8 cellular contexts compared by ENCODE assay signal in genomic region chr14:92513966-92514843, GRCh38. TPM values are rescaled to one million over a fixed set of nuclear protein-coding genes. Genes with fewer than 3 reads are reported as not detected.
DNase-seq lines count a peak whose midpoint lies in the region; ATAC-seq and TF ChIP-seq lines count a peak whose summit lies in the region.

No MANE protein-coding gene starts in this region.

- no peak for ATAC-seq in GM21576 (IDR thresholded peaks at IDR 0.05; ENCODE audit: unreplicated experiment)
- no peak for ATAC-seq in HG03469 (IDR thresholded peaks at IDR 0.05; ENCODE audit: unreplicated experiment)

- no peaks in the 10 kb centered on the region for H3K36me3 ChIP-seq in BLaER1 treated with 17β-estradiol and CSF1 and Interleukin-3, amounts not matched to agents 10 nM and 100 nM
- H3K36me3 ChIP-seq in duodenal mucosa (ENCODE audit: control insufficient read depth in 1 of 2, insufficient read depth in 2 of 2, low read length in 2 of 2) (no peaks in the 10 kb centered on the region), mesenchymal stem cell (ENCODE audit: control insufficient read depth in 1 of 2, insufficient read depth in 2 of 2, low read depth in 1 of 2, low read length in 2 of 2) (no peaks in the 10 kb centered on the region), suprapubic skin (no peaks in the 10 kb centered on the region)

- peak overlapping the region in 1 of 2 experiments; percentile 97 for H3K23ac ChIP-seq in mesenchymal stem cell (ENCODE audit: low read length in 2 of 2)

- WGBS in mesenchymal stem cell: 7% methylated on average over 80 of the region's 81 CpGs
- WGBS in suprapubic skin: 12% methylated on average over 26 of the region's 81 CpGs

- H4K8ac ChIP-seq in mesenchymal stem cell (ENCODE audit: low read length): peak overlapping the region; percentile 95

- H3K9ac ChIP-seq in BLaER1 treated with 17β-estradiol and CSF1 and Interleukin-3, amounts not matched to agents 10 nM and 100 nM: peak overlapping the region; percentile 85 to 98 (median 90)
- H3K9ac ChIP-seq in duodenal mucosa (ENCODE audit: low read depth in 1 of 2, low read length in 2 of 2) (peak overlapping the region; percentile 68 to 84), mesenchymal stem cell (ENCODE audit: low read length) (peak overlapping the region; percentile 94)

- H3K4ac ChIP-seq in mesenchymal stem cell (ENCODE audit: low read depth in 1 of 2, low read length in 2 of 2): peak overlapping the region; percentile 95

- no peaks in the 10 kb centered on the region for H3K36me3 Mint-ChIP-seq in T-helper 2 cell treated with Interferon-gamma antibody and Interleukin-4, amounts not matched to agents 5 μg/mL and 100 μg/mL, for 36 hours (ENCODE audit: low read depth)

- H2BK120ac ChIP-seq in mesenchymal stem cell (ENCODE audit: low read depth, low read length): peak overlapping the region; percentile 93

- H2BK12ac ChIP-seq in mesenchymal stem cell (ENCODE audit: low read length in 2 of 2): peak overlapping the region; percentile 81 to 89

- DNase-seq in HCEC 1CT: peak; percentile 22
- no peak for DNase-seq in T-helper 2 cell treated with Interferon-gamma antibody and Interleukin-4, amounts not matched to agents 5 μg/mL and 100 μg/mL, for 36 hours (ENCODE audit: low spot score)
- peak; percentile 54 for DNase-seq in mesenchymal stem cell
- DNase-seq in suprapubic skin (ENCODE audit: low spot score in 2 of 2): no peak

- no peak overlapping the region for H2AK5ac ChIP-seq in mesenchymal stem cell (ENCODE audit: low read length, severe bottlenecking)

- H3K27ac Mint-ChIP-seq in T-helper 2 cell treated with Interferon-gamma antibody and Interleukin-4, amounts not matched to agents 5 μg/mL and 100 μg/mL, for 36 hours: no peak overlapping the region

- no peaks in the 10 kb centered on the region for H3K9me3 ChIP-seq in BLaER1 treated with 17β-estradiol and CSF1 and Interleukin-3, amounts not matched to agents 10 nM and 100 nM (replicated peaks in 1 of 11)
- H3K9me3 ChIP-seq in duodenal mucosa (ENCODE audit: control insufficient read depth in 1 of 2, low read length in 2 of 2) (no peaks in the 10 kb centered on the region), mesenchymal stem cell (ENCODE audit: control insufficient read depth, low read length) (no peaks in the 10 kb centered on the region), suprapubic skin (no peaks in the 10 kb centered on the region)

- no peak for TF ChIP-seq EP300 in suprapubic skin (IDR thresholded peaks at IDR 0.05)

- H3K4me2 ChIP-seq in BLaER1 treated with 17β-estradiol and CSF1 and Interleukin-3, amounts not matched to agents 10 nM and 100 nM: peak overlapping the region; percentile 90 to 100 (median 97)
- H3K4me2 ChIP-seq in mesenchymal stem cell (ENCODE audit: low read length, poor library complexity, severe bottlenecking): peak overlapping the region; percentile 72

- peak overlapping the region in 1 of 2 experiments; percentile 96 for H3K14ac ChIP-seq in mesenchymal stem cell (ENCODE audit: low read length in 2 of 2)

- no peak for TF ChIP-seq POLR2A in suprapubic skin (IDR thresholded peaks at IDR 0.05)

- TF ChIP-seq CTCF in suprapubic skin (IDR thresholded peaks at IDR 0.05): no peak

- H3K4me3 ChIP-seq in BLaER1 treated with 17β-estradiol and CSF1 and Interleukin-3, amounts not matched to agents 10 nM and 100 nM: peak overlapping the region; percentile 61 to 83 (median 72)
- H3K4me3 ChIP-seq in duodenal mucosa (ENCODE audit: low read depth in 1 of 2, low read length in 2 of 2) (peak overlapping the region; percentile 79 to 87), mesenchymal stem cell (ENCODE audit: insufficient read depth in 1 of 2, low read depth in 1 of 2, low read length in 2 of 2) (peak overlapping the region; percentile 84 to 91), suprapubic skin (peak overlapping the region; percentile 79)

- H2BK5ac ChIP-seq in mesenchymal stem cell (ENCODE audit: low read depth, low read length, poor library complexity, severe bottlenecking): peak overlapping the region; percentile 59

- peak overlapping the region; percentile 79 to 95 for H3K18ac ChIP-seq in mesenchymal stem cell (ENCODE audit: low read depth in 1 of 2, low read length in 2 of 2)

- H3K27ac ChIP-seq in BLaER1 treated with 17β-estradiol and CSF1 and Interleukin-3, amounts not matched to agents 10 nM and 100 nM: peak overlapping the region; percentile 82 to 95 (median 90)
- peak overlapping the region; percentile 50 for H3K27ac ChIP-seq in duodenal mucosa (ENCODE audit: low read depth, low read length)
- H3K27ac ChIP-seq in mesenchymal stem cell (ENCODE audit: low read length, poor library complexity, severe bottlenecking): no peak overlapping the region
- peak overlapping the region; percentile 86 for H3K27ac ChIP-seq in suprapubic skin

- H4K91ac ChIP-seq in mesenchymal stem cell (ENCODE audit: low read length): peak overlapping the region; percentile 92

- H3K27me3 ChIP-seq in BLaER1 treated with 17β-estradiol and CSF1 and Interleukin-3, amounts not matched to agents 10 nM and 100 nM: peaks cover 0 to 29% (median 13%) of the 10 kb centered on the region in 11 experiments; a peak in 16 of 22 replicates
- H3K27me3 ChIP-seq in duodenal mucosa (ENCODE audit: control insufficient read depth in 1 of 2, insufficient read depth in 2 of 2, low read length in 2 of 2) (no peaks in the 10 kb centered on the region), mesenchymal stem cell (ENCODE audit: control insufficient read depth in 1 of 2, insufficient read depth in 1 of 2, low read length in 2 of 2) (no peaks in the 10 kb centered on the region), suprapubic skin (no peaks in the 10 kb centered on the region)

- peaks cover 0 to 35% (median 6%) of the 10 kb centered on the region in 11 experiments; a peak in 9 of 22 replicates for H4K20me1 ChIP-seq in BLaER1 treated with 17β-estradiol and CSF1 and Interleukin-3, amounts not matched to agents 10 nM and 100 nM

- peaks cover 33% of the 10 kb centered on the region for H3K79me1 ChIP-seq in mesenchymal stem cell (replicated peaks; ENCODE audit: low read length, poor library complexity, severe bottlenecking)

- H3K4me1 ChIP-seq in BLaER1 treated with 17β-estradiol and CSF1 and Interleukin-3, amounts not matched to agents 10 nM and 100 nM: peaks cover 30 to 71% (median 43%) of the 10 kb centered on the region in 10 experiments
- peaks cover 32 to 37% of the 10 kb centered on the region in 2 donors for H3K4me1 ChIP-seq in duodenal mucosa (ENCODE audit: control insufficient read depth in 1 of 2, insufficient read depth in 2 of 2, low read length in 2 of 2)
- H3K4me1 ChIP-seq in mesenchymal stem cell (ENCODE audit: control insufficient read depth, insufficient read depth, low read depth, low read length): peaks cover 25% of the 10 kb centered on the region
- peaks cover 28% of the 10 kb centered on the region for H3K4me1 ChIP-seq in suprapubic skin

- peak overlapping the region; percentile 51 for H3K4me3 Mint-ChIP-seq in T-helper 2 cell treated with Interferon-gamma antibody and Interleukin-4, amounts not matched to agents 5 μg/mL and 100 μg/mL, for 36 hours

- no peaks in the 10 kb centered on the region for H3K9me3 Mint-ChIP-seq in T-helper 2 cell treated with Interferon-gamma antibody and Interleukin-4, amounts not matched to agents 5 μg/mL and 100 μg/mL, for 36 hours

- H3K4me1 Mint-ChIP-seq in T-helper 2 cell treated with Interferon-gamma antibody and Interleukin-4, amounts not matched to agents 5 μg/mL and 100 μg/mL, for 36 hours (ENCODE audit: low read depth): peaks cover 6% of the 10 kb centered on the region

- H2AFZ ChIP-seq in mesenchymal stem cell (ENCODE audit: low read depth, low read length): peak overlapping the region; percentile 73

- H2BK15ac ChIP-seq in mesenchymal stem cell (ENCODE audit: low read depth, poor library complexity, severe bottlenecking): peak overlapping the region; percentile 98

- peaks cover 57% of the 10 kb centered on the region for H3K27me3 Mint-ChIP-seq in T-helper 2 cell treated with Interferon-gamma antibody and Interleukin-4, amounts not matched to agents 5 μg/mL and 100 μg/mL, for 36 hours (ENCODE audit: low read depth)

RNA-seq across cellular contexts. Expression of gene RIN3, which starts 0.6 kb away (rescaled TPM):
- polyA plus RNA-seq in mesenchymal stem cell (2013, experiment 1 of 2): 19.4 TPM
- 19.3 TPM for polyA plus RNA-seq in mesenchymal stem cell (2013, experiment 2 of 2)
- total RNA-seq in suprapubic skin: 10 to 100 TPM in 2 of 4 donors, 1 to 10 TPM in 2; 2.1 to 10.4 (median 7.2) TPM

Comparison
In these comparisons a context has a peak if more than half of its experiments do, and no peak if none do; other contexts are left out.
1. DNase-seq: peak in HCEC 1CT (single experiment) and mesenchymal stem cell (single experiment); none in T-helper 2 cell treated with Interferon-gamma antibody and Interleukin-4, amounts not matched to agents 5 μg/mL and 100 μg/mL, for 36 hours (single experiment) and suprapubic skin (0 of 2).
2. Peak in every context shown above with its lines, with median percentiles within 50 percentile points of each other: H3K4me3 ChIP-seq and H3K9ac ChIP-seq.